Comparison of ENCODE assay signal across 9 cellular contexts in the genomic region with DNA sequence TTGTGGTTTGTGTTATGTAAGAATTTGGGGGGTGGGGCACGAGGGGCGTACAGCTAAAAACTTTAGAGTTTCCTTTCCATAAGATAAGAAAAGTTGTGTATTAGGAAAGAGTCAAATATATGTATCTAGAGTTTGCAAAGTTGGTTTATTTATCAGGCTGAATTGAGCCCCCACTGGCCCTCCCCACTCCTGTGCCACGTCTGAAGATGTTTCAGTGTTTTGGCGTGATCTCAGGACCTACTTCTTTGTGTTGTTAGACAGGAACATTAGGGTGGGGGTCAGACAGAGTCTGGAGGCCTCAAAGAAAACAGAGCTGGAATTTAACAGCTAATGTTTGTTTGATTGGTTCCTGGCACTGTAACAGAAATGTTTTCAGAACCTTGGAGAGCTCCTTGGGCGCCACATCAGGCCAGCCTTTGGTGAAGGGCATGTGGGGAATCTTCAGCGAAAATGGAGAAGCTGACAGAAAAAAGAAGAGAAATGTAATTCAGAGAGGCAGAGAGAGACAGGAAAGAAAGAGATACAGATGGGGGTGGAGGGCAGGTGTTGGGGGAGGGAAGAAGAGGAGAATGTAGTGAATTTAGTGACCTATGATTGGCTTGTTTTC. TPM values are rescaled to one million over a fixed set of nuclear protein-coding genes. Genes with fewer than 3 reads are reported as not detected.
A peak's percentile ranks its signal among the peaks of the same experiment; 100 is the strongest.
DNase-seq lines count a peak whose midpoint lies in the region; ATAC-seq and TF ChIP-seq lines count a peak whose summit lies in the region.
"Had no signal": no experiment of that assay in that cellular context is flagged by ENCODE, and none has a peak within 500 bp of the region (broad histone marks: within the 10 kb centered on the region; RNA-seq: fewer than 3 reads in every experiment).

No MANE protein-coding gene starts in this region.

- peak overlapping the region; percentile 58 for H3K4me3 Mint-ChIP-seq in endodermal cell

- no peaks in the 10 kb centered on the region for H3K4me1 ChIP-seq in endodermal cell (ENCODE audit: control insufficient read depth, insufficient read depth, low read length)

- no peaks in the 10 kb centered on the region for H3K9me3 ChIP-seq in endodermal cell (ENCODE audit: control insufficient read depth, low read length)

- peaks cover 9% of the 10 kb centered on the region for H3K4me1 Mint-ChIP-seq in endodermal cell

- no peak for TF ChIP-seq CTCF in endodermal cell (conservative IDR thresholded peaks at IDR 0.05)

- no peak overlapping the region for H3K27ac ChIP-seq in endodermal cell (ENCODE audit: low read depth, low read length)

- ATAC-seq in HG02885 (IDR thresholded peaks at IDR 0.05; ENCODE audit: poor library complexity, unreplicated experiment) (peak; percentile 53), HG02610 (IDR thresholded peaks at IDR 0.05; ENCODE audit: unreplicated experiment) (no peak)

- 0 to 4% methylated on average over 4 to 6 of the region's 6 CpGs for WGBS in endodermal cell (ENCODE audit: insufficient coverage in 1 of 2, insufficient read length in 1 of 2), 2 experiments

- no peaks in the 10 kb centered on the region for H3K36me3 ChIP-seq in endodermal cell (ENCODE audit: control insufficient read depth, insufficient read depth, low read length)

- H3K27me3 ChIP-seq in endodermal cell (ENCODE audit: control insufficient read depth, insufficient read depth, low read length, poor library complexity, severe bottlenecking): peaks cover 8% of the 10 kb centered on the region

- H3K4me3 ChIP-seq in endodermal cell (ENCODE audit: low read length): peak overlapping the region; percentile 87

- no peaks in the 10 kb centered on the region for H3K9me3 Mint-ChIP-seq in endodermal cell

- H3K27me3 Mint-ChIP-seq in endodermal cell (ENCODE audit: insufficient read depth): peaks cover 26% of the 10 kb centered on the region

- H3K36me3 Mint-ChIP-seq in endodermal cell (ENCODE audit: low read depth): no peaks in the 10 kb centered on the region

- H3K9ac ChIP-seq in endodermal cell (ENCODE audit: extremely low read depth, low read length, poor library complexity, severe bottlenecking): no peak overlapping the region

- H3K27ac Mint-ChIP-seq in endodermal cell: no peak overlapping the region

- DNase-seq in NCI-H2029 treated with DMSO at 0.1 percent for 48 hours (lab: John Stamatoyannopoulos, UW) (peak; percentile 36), NCI-H2029 (lab: John Stamatoyannopoulos, UW) (no peak), RPMI8226 (peak; percentile 76), endodermal cell (peak; percentile 92), myocyte (ENCODE audit: low read depth) (peak; percentile 46), NCI-H1930 (lab: John Stamatoyannopoulos, UW) (no peak)

RNA-seq across cellular contexts. Expression of a gene that starts 0.7 kb away (rescaled TPM):
- total RNA-seq in endodermal cell (not detected), myocyte (not detected in 2 replicates)
- 4.1 TPM for polyA plus RNA-seq in endodermal cell (2013, experiment 1 of 2)
- polyA plus RNA-seq in endodermal cell (2013, experiment 2 of 2): 3.2 TPM
- polyA plus RNA-seq in myocyte (2012): not detected
- total RNA-seq: pulmonary artery endothelial cell had no signal

Comparison
In these comparisons a context has a peak if more than half of its experiments do, and no peak if none do; other contexts are left out.
1. DNase-seq: peak in NCI-H2029 treated with DMSO at 0.1 percent for 48 hours (single experiment), RPMI8226 (single experiment), endodermal cell (single experiment) and myocyte (single experiment); none in NCI-H2029 (single experiment) and NCI-H1930 (0 of 2).